16 cellular contexts compared by ENCODE assay signal in genomic region chr12:1922075-1922709, GRCh38. TPM values are rescaled to one million over a fixed set of nuclear protein-coding genes. Genes with fewer than 3 reads are reported as not detected.
DNase-seq lines count a peak whose midpoint lies in the region; ATAC-seq and TF ChIP-seq lines count a peak whose summit lies in the region.
"Had no signal": no experiment of that assay in that cellular context is flagged by ENCODE, and none has a peak within 500 bp of the region (broad histone marks: within the 10 kb centered on the region; RNA-seq: fewer than 3 reads in every experiment).

No MANE protein-coding gene starts in this region.

- peaks cover 12% of the 10 kb centered on the region for H3K4me1 Mint-ChIP-seq in activated CD4-positive, alpha-beta T cell treated with anti-CD3 and anti-CD28 coated beads for 36 hours
- peaks cover 13% of the 10 kb centered on the region for H3K4me1 Mint-ChIP-seq in GM23338

- H4K20me1 ChIP-seq in GM23338 (replicated peaks; ENCODE audit: insufficient read depth): no peaks in the 10 kb centered on the region

- H3K27ac ChIP-seq in GM23338 (ENCODE audit: low read depth) (no peak overlapping the region), colonic mucosa (no peak overlapping the region), sigmoid colon (no peak overlapping the region)
- H3K27ac ChIP-seq: heart left ventricle, PC-9 had no signal

- ATAC-seq in activated CD4-positive, alpha-beta T cell treated with anti-CD3 and anti-CD28 coated beads for 36 hours: no peak
- ATAC-seq in GM23338: no peak
- ATAC-seq in GM21367 (IDR thresholded peaks at IDR 0.05; ENCODE audit: unreplicated experiment): no peak
- ATAC-seq in HG02884 (IDR thresholded peaks at IDR 0.05; ENCODE audit: unreplicated experiment): no peak
- ATAC-seq: esophagus mucosa; heart left ventricle; naive thymus-derived CD4-positive, alpha-beta T cell had no signal

- TF ChIP-seq CTCF in GM23338 (conservative IDR thresholded peaks at IDR 0.05; ENCODE audit: low read depth in 2 of 2) (peak in 1 of 2 experiments; percentile 36; a peak in 1 of 4 replicates), colonic mucosa (IDR thresholded peaks at IDR 0.05) (no peak), sigmoid colon (IDR thresholded peaks at IDR 0.05) (no peak)

- no peaks in the 10 kb centered on the region for H3K9me2 ChIP-seq in GM23338 (ENCODE audit: insufficient read depth)

- no peak overlapping the region for H3K27ac Mint-ChIP-seq in activated CD4-positive, alpha-beta T cell treated with anti-CD3 and anti-CD28 coated beads for 36 hours
- H3K27ac Mint-ChIP-seq in GM23338: no peak overlapping the region
- H3K27ac Mint-ChIP-seq: activated T-helper 1 cell treated with anti-CD3 and anti-CD28 coated beads, Interleukin-12 subunit alpha, Interleukin-12 subunit beta, Interleukin-2, Interleukin-4 antibody, amounts not matched to agents 30 ng/mL and 10 ng/mL and 1 ng/mL, durations not matched to agents 14 hours and 24 hours and 36 hours had no signal

- no peak overlapping the region for H3K4me3 Mint-ChIP-seq in activated CD4-positive, alpha-beta T cell treated with anti-CD3 and anti-CD28 coated beads for 36 hours
- H3K4me3 Mint-ChIP-seq in GM23338: no peak overlapping the region
- H3K4me3 Mint-ChIP-seq: activated T-helper 1 cell treated with anti-CD3 and anti-CD28 coated beads, Interleukin-12 subunit alpha, Interleukin-12 subunit beta, Interleukin-2, Interleukin-4 antibody, amounts not matched to agents 30 ng/mL and 10 ng/mL and 1 ng/mL, durations not matched to agents 14 hours and 24 hours and 36 hours had no signal

- no peaks in the 10 kb centered on the region for H3K9me3 Mint-ChIP-seq in activated CD4-positive, alpha-beta T cell treated with anti-CD3 and anti-CD28 coated beads for 36 hours (ENCODE audit: low read depth)
- H3K9me3 Mint-ChIP-seq in GM23338: no peaks in the 10 kb centered on the region
- H3K9me3 Mint-ChIP-seq: activated T-helper 1 cell treated with anti-CD3 and anti-CD28 coated beads, Interleukin-12 subunit alpha, Interleukin-12 subunit beta, Interleukin-2, Interleukin-4 antibody, amounts not matched to agents 30 ng/mL and 10 ng/mL and 1 ng/mL, durations not matched to agents 14 hours and 24 hours and 36 hours had no signal

- H2AFZ ChIP-seq in GM23338: no peak overlapping the region
- H2AFZ ChIP-seq: PC-9 had no signal

- H3K9ac ChIP-seq in colonic mucosa (ENCODE audit: low read depth in 2 of 2, low read length in 2 of 2): no peak overlapping the region

- H3K27me3 ChIP-seq in GM23338 (ENCODE audit: insufficient read depth) (no peaks in the 10 kb centered on the region), colonic mucosa (no peaks in the 10 kb centered on the region), sigmoid colon (no peaks in the 10 kb centered on the region)

- DNase-seq in activated CD4-positive, alpha-beta T cell treated with anti-CD3 and anti-CD28 coated beads for 36 hours: peak; percentile 28
- DNase-seq in activated CD4-positive, alpha-beta T cell treated with anti-CD3 and anti-CD28 coated beads for 48 hours: no peak
- DNase-seq in GM23338 (ENCODE audit: low spot score) (peak; percentile 33), colonic mucosa (peak; percentile 17), sigmoid colon (peak; percentile 58), COLO829 (ENCODE audit: low spot score) (no peak)
- DNase-seq: Karpas-422, NCI-H187, NCI-H524, PC-9 had no signal

- H3K4me2 ChIP-seq in GM23338: no peak overlapping the region
- H3K4me2 ChIP-seq: PC-9 had no signal

- H3K36me3 ChIP-seq in GM23338 (ENCODE audit: insufficient read depth) (no peaks in the 10 kb centered on the region), colonic mucosa (no peaks in the 10 kb centered on the region), sigmoid colon (no peaks in the 10 kb centered on the region)
- H3K36me3 ChIP-seq: heart left ventricle had no signal

- CTCF ChIA-PET in activated CD4-positive, alpha-beta T cell treated with anti-CD3 and anti-CD28 coated beads for 36 hours (lab: Charles Lee): interaction anchor here (0.7 to 1.5 kb wide), 2 partner anchors 8 to 18 kb away, joined by 3 to 7 read pairs; no protein-coding TSS in a partner anchor

- intact Hi-C loops in activated CD4-positive, alpha-beta T cell treated with anti-CD3 and anti-CD28 coated beads for 36 hours (cut with DNase I, micrococcal nuclease): no loop called here
- intact Hi-C loops in colonic mucosa (cut with DNase I) (no loop called here), sigmoid colon (cut with DNase I) (no loop called here)

- 66 to 67% methylated on average over 40 of the region's 40 CpGs for WGBS in sigmoid colon, 2 donors

- POLR2A ChIA-PET in activated CD4-positive, alpha-beta T cell treated with anti-CD3 and anti-CD28 coated beads for 36 hours (lab: Charles Lee): no interaction called here

- no peak for TF ChIP-seq EP300 in sigmoid colon (IDR thresholded peaks at IDR 0.05)

- H3K4me3 ChIP-seq in GM23338 (no peak overlapping the region), colonic mucosa (no peak overlapping the region), sigmoid colon (no peak overlapping the region)
- H3K4me3 ChIP-seq: PC-9 had no signal

- no peaks in the 10 kb centered on the region for H3K27me3 Mint-ChIP-seq in activated CD4-positive, alpha-beta T cell treated with anti-CD3 and anti-CD28 coated beads for 36 hours
- peaks cover 10% of the 10 kb centered on the region for H3K27me3 Mint-ChIP-seq in GM23338 (ENCODE audit: insufficient read depth, low read depth, poor library complexity)

- H3K79me2 ChIP-seq in GM23338 (replicated peaks; ENCODE audit: insufficient read depth): no peaks in the 10 kb centered on the region

- no peaks in the 10 kb centered on the region for H3F3A ChIP-seq in GM23338 (replicated peaks; ENCODE audit: low read depth)

- H3K4me1 ChIP-seq in GM23338 (ENCODE audit: insufficient read depth) (no peaks in the 10 kb centered on the region), colonic mucosa (no peaks in the 10 kb centered on the region), sigmoid colon (peaks cover 0 to 35% (median 27%) of the 10 kb centered on the region in 4 donors)

- H3K9me3 ChIP-seq in colonic mucosa (no peaks in the 10 kb centered on the region), sigmoid colon (no peaks in the 10 kb centered on the region)
- H3K9me3 ChIP-seq: heart left ventricle had no signal

- no peaks in the 10 kb centered on the region for H3K36me3 Mint-ChIP-seq in activated CD4-positive, alpha-beta T cell treated with anti-CD3 and anti-CD28 coated beads for 36 hours (ENCODE audit: low read depth)
- no peaks in the 10 kb centered on the region for H3K36me3 Mint-ChIP-seq in GM23338 (ENCODE audit: low read depth)
- H3K36me3 Mint-ChIP-seq: naive thymus-derived CD4-positive, alpha-beta T cell had no signal

- TF ChIP-seq POLR2A in sigmoid colon (IDR thresholded peaks at IDR 0.05): no peak

TF ChIP-seq in GM23338, 12 proteins besides CTCF, POLR2A, EP300 and RAD21 (continues in another document):
- TF ChIP-seq CREB1 (CRISPR knock-in tag; IDR thresholded peaks at IDR 0.05; ENCODE audit: low read depth) (no peak), ZNF331 (CRISPR knock-in tag; IDR thresholded peaks at IDR 0.05; ENCODE audit: low read depth) (no peak), NANOG (IDR thresholded peaks at IDR 0.05; ENCODE audit: borderline replicate concordance) (no peak), STAT1 (IDR thresholded peaks at IDR 0.05; ENCODE audit: unreplicated experiment) (no peak), EZH2phosphoT487 (IDR thresholded peaks at IDR 0.05; ENCODE audit: unreplicated experiment) (no peak), ETS1 (IDR thresholded peaks at IDR 0.05) (no peak)

RNA-seq across cellular contexts. Expression of gene CACNA2D4, which starts 3.7 kb away (rescaled TPM):
- total RNA-seq in activated CD4-positive, alpha-beta T cell treated with anti-CD3 and anti-CD28 coated beads for 36 hours: 1 to 10 TPM; 5.5 to 7.2 TPM
- 0.07 TPM in 1 of 2 replicates, not detected in the other for total RNA-seq in GM23338 (2014; rRNA removed; shearing (Covaris generic))
- 0.24 TPM in 1 of 2 replicates, not detected in the other for polyA plus RNA-seq in GM23338 (2016; fragmentation: Nextera tagmentation; extraction: Ambion mirVana)
- 1 to 10 TPM; 3.3 to 3.7 TPM for total RNA-seq in colonic mucosa
- total RNA-seq in sigmoid colon: 1 to 10 TPM; 2.8 to 4.9 (median 3.4) TPM
- polyA plus RNA-seq in sigmoid colon: 1 to 10 TPM; 3.6 to 5.8 (median 5.4) TPM
- total RNA-seq: PC-9 had no signal

Comparison
In these comparisons a context has a peak if more than half of its experiments do, and no peak if none do; other contexts are left out.
1. DNase-seq: peak in activated CD4-positive, alpha-beta T cell treated with anti-CD3 and anti-CD28 coated beads for 36 hours (single experiment), GM23338 (single experiment), colonic mucosa (single experiment) and sigmoid colon (single experiment); none in activated CD4-positive, alpha-beta T cell treated with anti-CD3 and anti-CD28 coated beads for 48 hours (single experiment) and COLO829 (single experiment).